8 cellular contexts compared by ENCODE assay signal in the genomic region with DNA sequence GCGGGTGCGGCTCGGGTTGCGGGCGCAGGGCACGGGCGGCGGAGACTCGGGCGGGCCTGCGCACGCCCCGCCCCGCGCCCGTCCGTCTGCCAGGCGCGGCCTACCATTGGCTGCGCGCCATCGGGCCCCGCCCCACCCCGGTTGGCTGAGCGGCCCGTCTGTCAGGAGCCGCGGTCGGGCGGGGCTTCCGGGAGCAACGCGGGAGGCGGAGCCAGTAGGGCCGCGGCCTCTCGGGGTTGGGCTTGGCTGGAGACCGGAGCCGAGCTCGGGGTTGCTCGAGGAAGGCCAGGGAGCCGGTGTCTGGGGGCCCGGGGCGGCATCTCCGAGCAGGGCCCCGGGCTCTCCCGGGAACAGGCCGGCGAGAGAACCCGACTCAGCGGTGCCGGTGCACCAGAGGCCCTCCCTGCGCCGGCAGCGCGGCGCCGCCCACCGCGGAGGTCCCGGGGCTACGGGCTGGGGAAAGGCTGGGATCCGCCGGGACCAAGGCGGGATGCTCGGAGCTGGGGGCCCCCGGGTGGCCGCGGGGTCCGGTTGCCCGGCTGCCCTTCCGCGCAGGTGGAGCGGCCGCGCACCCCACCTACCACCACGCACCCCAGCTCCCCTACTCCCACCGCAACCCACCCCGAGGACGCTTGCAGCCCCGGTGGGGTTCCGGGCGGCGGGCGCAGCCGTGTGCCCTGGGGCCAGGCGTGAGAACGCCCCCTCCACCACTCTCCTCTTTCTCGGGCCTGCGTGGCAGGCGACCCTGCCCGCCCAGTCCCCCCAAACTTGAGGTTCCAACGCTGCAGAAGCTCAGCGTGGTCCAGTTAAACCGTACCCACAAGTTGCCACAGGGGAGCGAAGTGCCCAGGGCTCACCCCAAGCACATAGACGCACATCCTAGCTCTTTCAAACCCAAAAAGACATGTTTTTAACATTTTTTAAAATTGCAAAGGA. TPM values are rescaled to one million over a fixed set of nuclear protein-coding genes. Genes with fewer than 3 reads are reported as not detected.
DNase-seq lines count a peak whose midpoint lies in the region; ATAC-seq and TF ChIP-seq lines count a peak whose summit lies in the region.

TSS of gene HRAS (minus strand) at position 58 of the 936 bp plus-strand sequence.

- no peaks in the 10 kb centered on the region for H3K9me2 ChIP-seq in PC-9 (ENCODE audit: insufficient read depth)

- H4K20me1 ChIP-seq in PC-9 (ENCODE audit: insufficient read depth) = no peaks in the 10 kb centered on the region

- peak; percentile 96 for DNase-seq in DMS 273 (lab: John Stamatoyannopoulos, UW; ENCODE audit: unreplicated experiment)
- peak; percentile 74 to 95 for DNase-seq in PC-9
- DNase-seq in activated T-cell treated with anti-CD3 and anti-CD28 coated beads, Interleukin-2, amount 50 U/mL, for 1 hour = peak; percentile 97
- DNase-seq in erythroblast (lab: John Stamatoyannopoulos, UW) = peak; percentile 97 to 99
- peak; percentile 88 to 93 for DNase-seq in stimulated activated CD8-positive, alpha-beta memory T cell treated with anti-CD3 and anti-CD28 coated beads, Interleukin-7, amount 100 ng/mL, for 1 hour (ENCODE audit: low read depth in 2 of 2)

- CTCF ChIA-PET in PC-9 (lab: Charles Lee) = no interaction called here

- BruUV-seq in PC-9 (replicated peaks; lab: Mats Ljungman, UMichigan) = TSS peak; percentile 53

- ATAC-seq in GM21529 (IDR thresholded peaks at IDR 0.05; ENCODE audit: unreplicated experiment) = peak; percentile 70

- H3K79me2 ChIP-seq in PC-9 (ENCODE audit: low read depth) = 0 out of 2 replicates have a peak, but pooled peaks cover 3% of the 10 kb centered on the region

- TF ChIP-seq CTCF in PC-9 (conservative IDR thresholded peaks at IDR 0.05) = no peak

- peak; percentile 59 for TF ChIP-seq POLR2A in erythroblast (IDR thresholded peaks at IDR 0.05; ENCODE audit: low read length)

- no peak for TF ChIP-seq EP300 in Ishikawa (IDR thresholded peaks at IDR 0.05; ENCODE audit: borderline replicate concordance)

- H3K27me3 ChIP-seq in PC-9 (ENCODE audit: insufficient read depth, low read depth) (no peaks in the 10 kb centered on the region), muscle layer of colon (ENCODE audit: control insufficient read depth in 1 of 2, insufficient read depth in 2 of 2, low read length in 2 of 2) (peaks cover 11 to 33% of the 10 kb centered on the region in 2 donors)

- H3K4me2 ChIP-seq in PC-9 = peak within 1 kb of the TSS; percentile 85

- H3K9me3 ChIP-seq in PC-9 (ENCODE audit: insufficient read depth, low read depth) (no peaks in the 10 kb centered on the region), muscle layer of colon (ENCODE audit: low read length) (no peaks in the 10 kb centered on the region)

- TF ChIP-seq RAD21 in Ishikawa (IDR thresholded peaks at IDR 0.05; ENCODE audit: low read depth) = no peak

- H3K4me1 ChIP-seq in PC-9 (replicated peaks; ENCODE audit: insufficient read depth) (no peaks in the 10 kb centered on the region), muscle layer of colon (ENCODE audit: insufficient read depth, low read length) (peaks cover 14% of the 10 kb centered on the region)

- H2AFZ ChIP-seq in PC-9 = peak within 1 kb of the TSS; percentile 92

- H3K4me3 ChIP-seq in PC-9 = peak within 1 kb of the TSS; percentile 89
- H3K4me3 ChIP-seq in muscle layer of colon (ENCODE audit: low read depth in 1 of 2, low read length in 2 of 2) = peak within 1 kb of the TSS; percentile 67 to 85

- peak within 1 kb of the TSS; percentile 53 for H3K9ac ChIP-seq in muscle layer of colon (ENCODE audit: low read length)

- peak within 1 kb of the TSS; percentile 76 for H3K27ac ChIP-seq in PC-9
- H3K27ac ChIP-seq in muscle layer of colon (ENCODE audit: low read depth, low read length) = peak within 1 kb of the TSS; percentile 80

- intact Hi-C loops in PC-9 (cut with micrococcal nuclease; ENCODE audit: unreplicated experiment) = loop anchor here (2.0 kb wide), 1 partner anchor 29 kb away; the partner anchor contains the start of gene RNH1

- peaks cover 8% of the 10 kb centered on the region for H3F3A ChIP-seq in PC-9 (ENCODE audit: insufficient read depth, low read depth)

- H3K36me3 ChIP-seq in PC-9 (ENCODE audit: low read depth) = no peaks in the 10 kb centered on the region
- peaks cover 11% of the 10 kb centered on the region for H3K36me3 ChIP-seq in muscle layer of colon (ENCODE audit: insufficient read depth, low read length)

- POLR2A ChIA-PET in PC-9 (lab: Charles Lee; ENCODE audit: unreplicated experiment) = interaction anchor here (0.6 to 0.7 kb wide), 2 partner anchors 30 kb away, joined by 4 read pairs; no protein-coding TSS in a partner anchor

TF ChIP-seq in Ishikawa, 13 proteins besides CTCF, POLR2A, EP300 and RAD21:
- TF ChIP-seq EGR1 (IDR thresholded peaks at IDR 0.05) (no peak), TAF1 (IDR thresholded peaks at IDR 0.05; ENCODE audit: low read depth) (peak; percentile 66; the same call in 1 of the 2 replicates), ZBTB7A (IDR thresholded peaks at IDR 0.05; ENCODE audit: low read depth) (peak; percentile 79; the same call in 1 of the 2 replicates), CEBPB (IDR thresholded peaks at IDR 0.05) (no peak)
- TF ChIP-seq, protein P1, sequence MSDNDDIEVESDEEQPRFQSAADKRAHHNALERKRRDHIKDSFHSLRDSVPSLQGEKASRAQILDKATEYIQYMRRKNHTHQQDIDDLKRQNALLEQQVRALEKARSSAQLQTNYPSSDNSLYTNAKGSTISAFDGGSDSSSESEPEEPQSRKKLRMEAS (IDR thresholded peaks at IDR 0.05) = peak; percentile 24

RNA-seq across cellular contexts. Expression of gene HRAS, which starts in this region (rescaled TPM):
- total RNA-seq in PC-9 (2021) = 47.2 and 47.5 TPM in 2 replicates

Comparison
In these comparisons a context has a peak if more than half of its experiments do, and no peak if none do; other contexts are left out.
1. Peak in every context shown above with its lines: DNase-seq, ATAC-seq, H3K4me3 ChIP-seq and H3K27ac ChIP-seq.